In the genomic region with DNA sequence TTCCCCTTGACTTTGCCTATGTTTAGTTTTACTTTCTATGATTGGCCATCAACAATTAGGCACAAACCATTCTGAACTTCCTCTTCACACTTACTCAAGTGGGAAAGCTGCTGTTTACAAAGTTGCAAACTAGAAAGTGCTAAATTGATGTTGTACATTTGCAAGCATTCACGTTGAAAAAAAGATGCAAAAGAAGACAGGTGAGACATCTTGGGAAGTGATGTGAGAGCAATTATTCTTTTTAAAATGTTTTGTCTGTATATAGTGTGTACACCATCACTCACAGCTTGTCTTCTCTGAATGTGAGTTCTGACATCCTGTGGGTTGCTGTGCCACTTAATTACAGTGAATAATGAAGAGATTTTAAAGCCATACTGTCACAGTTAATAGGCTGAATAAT, we compare ENCODE assay signal across 20 cellular contexts.
DNase-seq lines count a peak whose midpoint lies in the region; ATAC-seq and TF ChIP-seq lines count a peak whose summit lies in the region.
"Had no signal": no experiment of that assay in that cellular context is flagged by ENCODE, and none has a peak within 500 bp of the region (broad histone marks: within the 10 kb centered on the region; RNA-seq: fewer than 3 reads in every experiment).

No MANE protein-coding gene starts in this region.

- peak; percentile 73 for ATAC-seq in GM18870 (IDR thresholded peaks at IDR 0.05; ENCODE audit: unreplicated experiment)
- ATAC-seq in HG03432 (IDR thresholded peaks at IDR 0.05; ENCODE audit: unreplicated experiment) = peak; percentile 73

- no peaks in the 10 kb centered on the region for H3K36me3 Mint-ChIP-seq in activated naive CD4-positive, alpha-beta T cell treated with anti-CD3 and anti-CD28 coated beads, Interleukin-2, amount 10 ng/mL, durations not matched to agents 7 days and 5 days
- H3K36me3 Mint-ChIP-seq: CD8-positive, alpha-beta memory T cell had no signal

- H3K9me3 Mint-ChIP-seq in activated naive CD4-positive, alpha-beta T cell treated with anti-CD3 and anti-CD28 coated beads, Interleukin-2, amount 10 ng/mL, durations not matched to agents 7 days and 5 days = no peaks in the 10 kb centered on the region

- no peak overlapping the region for H3K27ac Mint-ChIP-seq in activated naive CD4-positive, alpha-beta T cell treated with anti-CD3 and anti-CD28 coated beads, Interleukin-2, amount 10 ng/mL, durations not matched to agents 7 days and 5 days
- H3K27ac Mint-ChIP-seq: CD8-positive, alpha-beta memory T cell; HFFc6 had no signal

- TF ChIP-seq CTCF in GM12865 (IDR thresholded peaks at IDR 0.05; ENCODE audit: insufficient read depth, low read depth, low read length, missing control alignments) = no peak

- H3K27me3 Mint-ChIP-seq in activated naive CD4-positive, alpha-beta T cell treated with anti-CD3 and anti-CD28 coated beads, Interleukin-2, amount 10 ng/mL, durations not matched to agents 7 days and 5 days = no peaks in the 10 kb centered on the region

- H3K4me3 Mint-ChIP-seq in activated naive CD4-positive, alpha-beta T cell treated with anti-CD3 and anti-CD28 coated beads, Interleukin-2, amount 10 ng/mL, durations not matched to agents 7 days and 5 days = no peak overlapping the region
- H3K4me3 Mint-ChIP-seq: CD8-positive, alpha-beta memory T cell; HFFc6 had no signal

- no peak overlapping the region for H3K4me3 ChIP-seq in GM12865 (ENCODE audit: low read depth, low read length)
- H3K4me3 ChIP-seq: BLaER1 treated with 17β-estradiol and CSF1 and Interleukin-3, amounts not matched to agents 10 nM and 100 nM; SK-N-MC had no signal

- CTCF ChIA-PET in activated naive CD4-positive, alpha-beta T cell treated with anti-CD3 and anti-CD28 coated beads, Interleukin-2, amount 10 ng/mL, durations not matched to agents 7 days and 5 days (lab: Charles Lee) = no interaction called here

- DNase-seq in GM12865 (ENCODE audit: low read depth) (peak; percentile 16), NOMO-1 treated with dmso at 0.1 percent for 144 hours (lab: John Stamatoyannopoulos, UW; ENCODE audit: unreplicated experiment) (peak; percentile 60), cerebellum (ENCODE audit: low spot score) (no peak), NAMALWA (ENCODE audit: low spot score) (no peak)
- no peak for DNase-seq in activated CD4-positive, alpha-beta T cell treated with anti-CD3 and anti-CD28 coated beads, Interleukin-2, amount 50 U/mL, for 1 hour
- DNase-seq in activated naive CD4-positive, alpha-beta T cell treated with anti-CD3 and anti-CD28 coated beads, Interleukin-2, amount 10 ng/mL, durations not matched to agents 7 days and 5 days = no peak
- DNase-seq: CD8-positive, alpha-beta memory T cell; DMS79 treated with DMSO at 0.1 percent for 48 hours; HFFc6; IMR-90; Karpas-422; NCI-H1436 treated with DMSO at 0.1 percent for 48 hours; NCI-H2029 treated with DMSO at 0.1 percent for 48 hours; NCI-H524 treated with DMSO at 0.1 percent for 48 hours; Right ventricle myocardium superior; T-helper 9 cell had no signal

- H3K4me1 Mint-ChIP-seq in activated naive CD4-positive, alpha-beta T cell treated with anti-CD3 and anti-CD28 coated beads, Interleukin-2, amount 10 ng/mL, durations not matched to agents 7 days and 5 days = no peaks in the 10 kb centered on the region
- H3K4me1 Mint-ChIP-seq: CD8-positive, alpha-beta memory T cell had no signal

Comparison
In these comparisons a context has a peak if more than half of its experiments do, and no peak if none do; other contexts are left out.
1. DNase-seq: peak in GM12865 (single experiment) and NOMO-1 treated with dmso at 0.1 percent for 144 hours (single experiment); none in activated CD4-positive, alpha-beta T cell treated with anti-CD3 and anti-CD28 coated beads, Interleukin-2, amount 50 U/mL, for 1 hour (single experiment), activated naive CD4-positive, alpha-beta T cell treated with anti-CD3 and anti-CD28 coated beads, Interleukin-2, amount 10 ng/mL, durations not matched to agents 7 days and 5 days (single experiment), cerebellum (single experiment) and NAMALWA (single experiment).